ENCODE assay signal across 2 cellular contexts in the genomic region with DNA sequence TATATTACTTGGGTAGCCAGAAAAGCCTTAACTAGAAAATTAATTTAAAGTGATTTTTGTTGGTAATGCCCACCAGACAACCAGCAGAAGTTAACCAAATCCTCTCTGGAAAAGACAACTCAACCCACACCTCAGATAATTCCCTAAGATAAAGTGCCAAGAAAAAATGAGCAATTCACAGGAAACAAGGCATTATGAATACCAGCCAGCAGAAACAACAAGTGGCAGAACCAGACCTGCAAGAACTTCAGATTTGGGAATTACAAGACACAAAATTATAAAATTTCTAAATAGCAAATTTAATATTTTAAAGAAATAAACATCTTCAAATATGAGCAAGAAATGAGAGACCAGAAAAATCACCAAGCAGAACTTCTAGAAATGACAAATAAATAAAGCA.
TF ChIP-seq lines count a peak whose summit lies in the region.

No MANE protein-coding gene starts in this region.

TF ChIP-seq in endothelial cell of umbilical vein, 7 proteins besides CTCF, POLR2A, EP300 and RAD21 (continued from another document):
- TF ChIP-seq, protein P1, sequence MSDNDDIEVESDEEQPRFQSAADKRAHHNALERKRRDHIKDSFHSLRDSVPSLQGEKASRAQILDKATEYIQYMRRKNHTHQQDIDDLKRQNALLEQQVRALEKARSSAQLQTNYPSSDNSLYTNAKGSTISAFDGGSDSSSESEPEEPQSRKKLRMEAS (IDR thresholded peaks at IDR 0.05; ENCODE audit: insufficient read depth, insufficient read length), result no peak
- no peak for TF ChIP-seq GATA2 (IDR thresholded peaks at IDR 0.05; ENCODE audit: insufficient read depth, insufficient read length, low read depth, low read length)
TF ChIP-seq in endothelial cell of umbilical vein: peak in this region for 0.

TF ChIP-seq in GM23338, 12 proteins besides CTCF, POLR2A, EP300 and RAD21 (continued from another document):
- TF ChIP-seq REST (IDR thresholded peaks at IDR 0.05; ENCODE audit: unreplicated experiment), result no peak
- TF ChIP-seq NANOG (IDR thresholded peaks at IDR 0.05; ENCODE audit: borderline replicate concordance), result no peak
- TF ChIP-seq EZH2 (IDR thresholded peaks at IDR 0.05; ENCODE audit: low read depth, unreplicated experiment), result no peak
- TF ChIP-seq ZNF331 (CRISPR knock-in tag; IDR thresholded peaks at IDR 0.05; ENCODE audit: low read depth), result no peak
- no peak for TF ChIP-seq STAT1 (IDR thresholded peaks at IDR 0.05; ENCODE audit: unreplicated experiment)
- TF ChIP-seq ETS1 (IDR thresholded peaks at IDR 0.05), result no peak
- TF ChIP-seq POLR2AphosphoS5 (IDR thresholded peaks at IDR 0.05; ENCODE audit: low read depth), result no peak
- no peak for TF ChIP-seq CREB1 (CRISPR knock-in tag; IDR thresholded peaks at IDR 0.05; ENCODE audit: low read depth)
- TF ChIP-seq JUNB (IDR thresholded peaks at IDR 0.05; ENCODE audit: unreplicated experiment), result no peak
- TF ChIP-seq, protein P2, sequence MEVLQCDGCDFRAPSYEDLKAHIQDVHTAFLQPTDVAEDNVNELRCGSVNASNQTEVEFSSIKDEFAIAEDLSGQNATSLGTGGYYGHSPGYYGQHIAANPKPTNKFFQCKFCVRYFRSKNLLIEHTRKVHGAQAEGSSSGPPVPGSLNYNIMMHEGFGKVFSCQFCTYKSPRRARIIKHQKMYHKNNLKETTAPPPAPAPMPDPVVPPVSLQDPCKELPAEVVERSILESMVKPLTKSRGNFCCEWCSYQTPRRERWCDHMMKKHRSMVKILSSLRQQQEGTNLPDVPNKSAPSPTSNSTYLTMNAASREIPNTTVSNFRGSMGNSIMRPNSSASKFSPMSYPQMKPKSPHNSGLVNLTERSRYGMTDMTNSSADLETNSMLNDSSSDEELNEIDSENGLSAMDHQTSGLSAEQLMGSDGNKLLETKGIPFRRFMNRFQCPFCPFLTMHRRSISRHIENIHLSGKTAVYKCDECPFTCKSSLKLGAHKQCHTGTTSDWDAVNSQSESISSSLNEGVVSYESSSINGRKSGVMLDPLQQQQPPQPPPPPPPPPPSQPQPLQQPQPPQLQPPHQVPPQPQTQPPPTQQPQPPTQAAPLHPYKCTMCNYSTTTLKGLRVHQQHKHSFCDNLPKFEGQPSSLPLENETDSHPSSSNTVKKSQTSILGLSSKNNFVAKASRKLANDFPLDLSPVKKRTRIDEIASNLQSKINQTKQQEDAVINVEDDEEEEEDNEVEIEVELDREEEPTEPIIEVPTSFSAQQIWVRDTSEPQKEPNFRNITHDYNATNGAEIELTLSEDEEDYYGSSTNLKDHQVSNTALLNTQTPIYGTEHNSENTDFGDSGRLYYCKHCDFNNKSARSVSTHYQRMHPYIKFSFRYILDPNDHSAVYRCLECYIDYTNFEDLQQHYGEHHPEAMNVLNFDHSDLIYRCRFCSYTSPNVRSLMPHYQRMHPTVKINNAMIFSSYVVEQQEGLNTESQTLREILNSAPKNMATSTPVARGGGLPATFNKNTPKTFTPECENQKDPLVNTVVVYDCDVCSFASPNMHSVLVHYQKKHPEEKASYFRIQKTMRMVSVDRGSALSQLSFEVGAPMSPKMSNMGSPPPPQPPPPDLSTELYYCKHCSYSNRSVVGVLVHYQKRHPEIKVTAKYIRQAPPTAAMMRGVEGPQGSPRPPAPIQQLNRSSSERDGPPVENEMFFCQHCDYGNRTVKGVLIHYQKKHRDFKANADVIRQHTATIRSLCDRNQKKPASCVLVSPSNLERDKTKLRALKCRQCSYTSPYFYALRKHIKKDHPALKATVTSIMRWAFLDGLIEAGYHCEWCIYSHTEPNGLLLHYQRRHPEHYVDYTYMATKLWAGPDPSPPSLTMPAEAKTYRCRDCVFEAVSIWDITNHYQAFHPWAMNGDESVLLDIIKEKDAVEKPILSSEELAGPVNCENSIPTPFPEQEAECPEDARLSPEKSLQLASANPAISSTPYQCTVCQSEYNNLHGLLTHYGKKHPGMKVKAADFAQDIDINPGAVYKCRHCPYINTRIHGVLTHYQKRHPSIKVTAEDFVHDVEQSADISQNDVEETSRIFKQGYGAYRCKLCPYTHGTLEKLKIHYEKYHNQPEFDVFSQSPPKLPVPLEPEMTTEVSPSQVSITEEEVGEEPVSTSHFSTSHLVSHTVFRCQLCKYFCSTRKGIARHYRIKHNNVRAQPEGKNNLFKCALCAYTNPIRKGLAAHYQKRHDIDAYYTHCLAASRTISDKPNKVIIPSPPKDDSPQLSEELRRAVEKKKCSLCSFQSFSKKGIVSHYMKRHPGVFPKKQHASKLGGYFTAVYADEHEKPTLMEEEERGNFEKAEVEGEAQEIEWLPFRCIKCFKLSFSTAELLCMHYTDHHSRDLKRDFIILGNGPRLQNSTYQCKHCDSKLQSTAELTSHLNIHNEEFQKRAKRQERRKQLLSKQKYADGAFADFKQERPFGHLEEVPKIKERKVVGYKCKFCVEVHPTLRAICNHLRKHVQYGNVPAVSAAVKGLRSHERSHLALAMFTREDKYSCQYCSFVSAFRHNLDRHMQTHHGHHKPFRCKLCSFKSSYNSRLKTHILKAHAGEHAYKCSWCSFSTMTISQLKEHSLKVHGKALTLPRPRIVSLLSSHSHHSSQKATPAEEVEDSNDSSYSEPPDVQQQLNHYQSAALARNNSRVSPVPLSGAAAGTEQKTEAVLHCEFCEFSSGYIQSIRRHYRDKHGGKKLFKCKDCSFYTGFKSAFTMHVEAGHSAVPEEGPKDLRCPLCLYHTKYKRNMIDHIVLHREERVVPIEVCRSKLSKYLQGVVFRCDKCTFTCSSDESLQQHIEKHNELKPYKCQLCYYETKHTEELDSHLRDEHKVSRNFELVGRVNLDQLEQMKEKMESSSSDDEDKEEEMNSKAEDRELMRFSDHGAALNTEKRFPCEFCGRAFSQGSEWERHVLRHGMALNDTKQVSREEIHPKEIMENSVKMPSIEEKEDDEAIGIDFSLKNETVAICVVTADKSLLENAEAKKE (CRISPR knock-in tag; IDR thresholded peaks at IDR 0.05), result no peak
- no peak for TF ChIP-seq EZH2phosphoT487 (IDR thresholded peaks at IDR 0.05; ENCODE audit: unreplicated experiment)
